Comparison of ENCODE assay signal across 14 cellular contexts in the genomic region with DNA sequence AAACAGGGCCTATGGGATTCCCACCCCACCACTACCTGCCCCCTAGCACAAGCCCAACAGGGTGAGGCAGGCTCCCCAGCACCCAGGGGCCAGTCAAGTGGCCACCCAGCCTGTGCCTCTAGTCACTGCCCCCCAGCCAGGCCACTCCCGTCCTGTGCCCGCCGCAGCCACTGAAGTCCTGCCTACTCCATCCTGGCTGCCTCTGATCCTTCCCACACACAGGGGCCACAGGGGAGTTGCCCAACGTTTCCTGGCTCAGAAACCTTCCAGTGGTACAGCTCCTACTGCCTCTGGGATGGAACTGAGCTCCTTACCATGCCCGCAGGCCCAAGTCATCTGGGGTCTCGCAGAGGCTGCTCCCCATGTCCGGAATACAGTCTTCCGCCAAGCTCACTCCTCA.
A peak's percentile ranks its signal among the peaks of the same experiment; 100 is the strongest.
DNase-seq lines count a peak whose midpoint lies in the region; ATAC-seq and TF ChIP-seq lines count a peak whose summit lies in the region.
"Had no signal": no experiment of that assay in that cellular context is flagged by ENCODE, and none has a peak within 500 bp of the region (broad histone marks: within the 10 kb centered on the region; RNA-seq: fewer than 3 reads in every experiment).

No MANE protein-coding gene starts in this region.

- intact Hi-C loops in activated T-helper 1 cell treated with anti-CD3 and anti-CD28 coated beads, Interleukin-12 subunit alpha, Interleukin-12 subunit beta, Interleukin-2, Interleukin-4 antibody, amounts not matched to agents 30 ng/mL and 10 ng/mL and 1 ng/mL, durations not matched to agents 14 hours and 24 hours and 36 hours (cut with micrococcal nuclease) = no loop called here

- no peak for ATAC-seq in GM18498 (IDR thresholded peaks at IDR 0.05; ENCODE audit: unreplicated experiment)

- TF ChIP-seq POLR2A in NB4 (IDR thresholded peaks at IDR 0.05; ENCODE audit: extremely low read depth, insufficient read length) (no peak), tibial nerve (IDR thresholded peaks at IDR 0.05) (no peak)

- no peaks in the 10 kb centered on the region for H3K36me3 Mint-ChIP-seq in endodermal cell (ENCODE audit: low read depth)
- peaks cover 3% of the 10 kb centered on the region for H3K36me3 Mint-ChIP-seq in activated T-helper 1 cell treated with anti-CD3 and anti-CD28 coated beads, Interleukin-12 subunit alpha, Interleukin-12 subunit beta, Interleukin-2, Interleukin-4 antibody, amounts not matched to agents 30 ng/mL and 10 ng/mL and 1 ng/mL, durations not matched to agents 14 hours and 24 hours and 36 hours (ENCODE audit: low read depth)

- H3K4me1 Mint-ChIP-seq in endodermal cell = peaks cover 36% of the 10 kb centered on the region
- peaks cover 13% of the 10 kb centered on the region for H3K4me1 Mint-ChIP-seq in activated T-helper 1 cell treated with anti-CD3 and anti-CD28 coated beads, Interleukin-12 subunit alpha, Interleukin-12 subunit beta, Interleukin-2, Interleukin-4 antibody, amounts not matched to agents 30 ng/mL and 10 ng/mL and 1 ng/mL, durations not matched to agents 14 hours and 24 hours and 36 hours (ENCODE audit: low read depth)

- no peak overlapping the region for H3K9ac ChIP-seq in endodermal cell (ENCODE audit: extremely low read depth, low read length, poor library complexity, severe bottlenecking)
- H3K9ac ChIP-seq in muscle layer of colon (ENCODE audit: low read length) = no peak overlapping the region

- no peaks in the 10 kb centered on the region for H3K27me3 ChIP-seq in endodermal cell (ENCODE audit: control insufficient read depth, insufficient read depth, low read length, poor library complexity, severe bottlenecking)
- H3K27me3 ChIP-seq in muscle layer of colon (ENCODE audit: control insufficient read depth in 1 of 2, insufficient read depth in 2 of 2, low read length in 2 of 2) = no peaks in the 10 kb centered on the region
- no peaks in the 10 kb centered on the region for H3K27me3 ChIP-seq in tibial nerve
- H3K27me3 ChIP-seq: dorsolateral prefrontal cortex had no signal

- peak overlapping the region; percentile 64 for H3K27ac Mint-ChIP-seq in endodermal cell
- no peak overlapping the region for H3K27ac Mint-ChIP-seq in activated T-helper 1 cell treated with anti-CD3 and anti-CD28 coated beads, Interleukin-12 subunit alpha, Interleukin-12 subunit beta, Interleukin-2, Interleukin-4 antibody, amounts not matched to agents 30 ng/mL and 10 ng/mL and 1 ng/mL, durations not matched to agents 14 hours and 24 hours and 36 hours

- H3K27ac ChIP-seq in endodermal cell (ENCODE audit: low read depth, low read length) (no peak overlapping the region), muscle layer of colon (ENCODE audit: low read depth, low read length) (peak overlapping the region; percentile 48), tibial nerve (peak overlapping the region; percentile 47 to 95 (median 80))
- H3K27ac ChIP-seq: neutrophil had no signal

- peak; percentile 27 for DNase-seq in NB4 (ENCODE audit: low read depth)
- no peak for DNase-seq in endodermal cell
- DNase-seq in tibial nerve (ENCODE audit: low spot score in 2 of 2) = peak; percentile 81 to 82
- DNase-seq in activated T-helper 1 cell treated with anti-CD3 and anti-CD28 coated beads, Interleukin-12 subunit alpha, Interleukin-12 subunit beta, Interleukin-2, Interleukin-4 antibody, amounts not matched to agents 30 ng/mL and 10 ng/mL and 1 ng/mL, durations not matched to agents 14 hours and 24 hours and 36 hours (ENCODE audit: low spot score) = no peak
- no peak for DNase-seq in stimulated activated CD4-positive, alpha-beta T cell treated with anti-CD3 and anti-CD28 coated beads, Interleukin-12 subunit alpha, Interleukin-12 subunit beta, amount 100 ng/mL, for 4 hours
- no peak for DNase-seq in kidney glomerular epithelial cell (lab: John Stamatoyannopoulos, UW)
- DNase-seq: activated gamma-delta T cell, DMS53, dorsolateral prefrontal cortex, KBM-7, NCI-H2029 treated with DMSO at 0.1 percent for 48 hours had no signal

- H3K9me3 Mint-ChIP-seq in endodermal cell = no peaks in the 10 kb centered on the region
- no peaks in the 10 kb centered on the region for H3K9me3 Mint-ChIP-seq in activated T-helper 1 cell treated with anti-CD3 and anti-CD28 coated beads, Interleukin-12 subunit alpha, Interleukin-12 subunit beta, Interleukin-2, Interleukin-4 antibody, amounts not matched to agents 30 ng/mL and 10 ng/mL and 1 ng/mL, durations not matched to agents 14 hours and 24 hours and 36 hours

- H3K9me3 ChIP-seq in endodermal cell (ENCODE audit: control insufficient read depth, low read length) = no peaks in the 10 kb centered on the region
- H3K9me3 ChIP-seq in muscle layer of colon (ENCODE audit: low read length) = no peaks in the 10 kb centered on the region
- H3K9me3 ChIP-seq in tibial nerve = no peaks in the 10 kb centered on the region
- H3K9me3 ChIP-seq: neutrophil had no signal

- H3K4me3 ChIP-seq in NB4 (ENCODE audit: low read depth, low read length) (no peak overlapping the region), endodermal cell (ENCODE audit: low read length) (no peak overlapping the region), muscle layer of colon (ENCODE audit: low read depth in 1 of 2, low read length in 2 of 2) (no peak overlapping the region), tibial nerve (peak overlapping the region in 2 of 4 donors; percentile 4 to 18)
- H3K4me3 ChIP-seq: dorsolateral prefrontal cortex had no signal

- peak in 1 of 2 donors; percentile 68 for TF ChIP-seq EP300 in tibial nerve (IDR thresholded peaks at IDR 0.05)

- H3K4me1 ChIP-seq in endodermal cell (ENCODE audit: control insufficient read depth, insufficient read depth, low read length) (peaks cover 8% of the 10 kb centered on the region), muscle layer of colon (ENCODE audit: insufficient read depth, low read length) (peaks cover 74% of the 10 kb centered on the region), tibial nerve (peaks cover 0 to 100% (median 93%) of the 10 kb centered on the region in 4 donors)

- no peaks in the 10 kb centered on the region for H3K36me3 ChIP-seq in endodermal cell (ENCODE audit: control insufficient read depth, insufficient read depth, low read length)
- no peaks in the 10 kb centered on the region for H3K36me3 ChIP-seq in muscle layer of colon (ENCODE audit: insufficient read depth, low read length)
- no peaks in the 10 kb centered on the region for H3K36me3 ChIP-seq in tibial nerve
- H3K36me3 ChIP-seq: neutrophil had no signal

- no peaks in the 10 kb centered on the region for H3K27me3 Mint-ChIP-seq in endodermal cell (ENCODE audit: insufficient read depth)
- H3K27me3 Mint-ChIP-seq in activated T-helper 1 cell treated with anti-CD3 and anti-CD28 coated beads, Interleukin-12 subunit alpha, Interleukin-12 subunit beta, Interleukin-2, Interleukin-4 antibody, amounts not matched to agents 30 ng/mL and 10 ng/mL and 1 ng/mL, durations not matched to agents 14 hours and 24 hours and 36 hours (ENCODE audit: insufficient read depth) = peaks cover 2% of the 10 kb centered on the region

- TF ChIP-seq CTCF in NB4 (IDR thresholded peaks at IDR 0.05; ENCODE audit: low read depth, low read length) (no peak), endodermal cell (conservative IDR thresholded peaks at IDR 0.05) (no peak), tibial nerve (IDR thresholded peaks at IDR 0.05) (no peak)

- WGBS in endodermal cell (ENCODE audit: insufficient coverage in 1 of 2, insufficient read length in 1 of 2), 2 experiments = 87 to 95% methylated on average over 6 to 8 of the region's 8 CpGs
- 39 to 44% methylated on average over 8 of the region's 8 CpGs for WGBS in tibial nerve, 2 donors

- no peak overlapping the region for H3K4me3 Mint-ChIP-seq in endodermal cell
- H3K4me3 Mint-ChIP-seq in activated T-helper 1 cell treated with anti-CD3 and anti-CD28 coated beads, Interleukin-12 subunit alpha, Interleukin-12 subunit beta, Interleukin-2, Interleukin-4 antibody, amounts not matched to agents 30 ng/mL and 10 ng/mL and 1 ng/mL, durations not matched to agents 14 hours and 24 hours and 36 hours = no peak overlapping the region

Comparison
In these comparisons a context has a peak if more than half of its experiments do, and no peak if none do; other contexts are left out.
1. DNase-seq: peak in NB4 (single experiment) and tibial nerve (2 of 2); none in endodermal cell (single experiment), activated T-helper 1 cell treated with anti-CD3 and anti-CD28 coated beads, Interleukin-12 subunit alpha, Interleukin-12 subunit beta, Interleukin-2, Interleukin-4 antibody, amounts not matched to agents 30 ng/mL and 10 ng/mL and 1 ng/mL, durations not matched to agents 14 hours and 24 hours and 36 hours (single experiment), stimulated activated CD4-positive, alpha-beta T cell treated with anti-CD3 and anti-CD28 coated beads, Interleukin-12 subunit alpha, Interleukin-12 subunit beta, amount 100 ng/mL, for 4 hours (single experiment) and kidney glomerular epithelial cell (single experiment).